ENCODE assay signal across 13 cellular contexts in the genomic region with DNA sequence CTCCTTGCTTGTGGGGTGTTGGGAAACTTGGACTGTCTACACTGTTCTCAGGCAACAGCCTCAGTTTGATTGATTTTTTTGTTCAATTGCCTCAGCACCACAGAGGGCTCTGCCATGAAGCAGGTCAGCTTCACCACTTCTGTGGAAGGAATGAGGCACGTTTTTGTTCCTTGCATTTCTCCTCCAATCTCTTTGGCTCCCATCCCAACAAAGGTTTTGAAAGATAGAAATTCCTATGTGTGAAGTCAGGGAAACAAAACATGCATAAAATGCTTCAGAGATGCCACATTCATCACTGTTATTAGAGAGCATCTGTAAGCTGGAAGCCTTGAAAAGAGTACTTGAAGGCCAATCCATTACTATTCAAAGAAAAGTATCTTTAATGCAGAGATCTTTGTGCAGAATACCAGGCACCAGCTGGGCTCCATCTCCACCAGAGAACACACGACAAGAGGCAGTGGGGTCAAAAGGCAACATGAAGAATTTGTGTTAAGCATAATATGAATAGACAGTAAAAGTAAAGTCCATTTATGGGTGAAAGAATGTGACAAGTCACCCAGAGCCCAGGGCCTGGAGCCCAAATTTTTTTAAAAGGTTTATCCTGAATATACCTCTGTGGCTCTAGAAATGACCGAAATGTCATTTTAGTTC.
DNase-seq lines count a peak whose midpoint lies in the region; TF ChIP-seq lines count a peak whose summit lies in the region.
"Had no signal": no experiment of that assay in that cellular context is flagged by ENCODE, and none has a peak within 500 bp of the region (broad histone marks: within the 10 kb centered on the region; RNA-seq: fewer than 3 reads in every experiment).

No MANE protein-coding gene starts in this region.

- no peak overlapping the region for H3K4me3 ChIP-seq in astrocyte of the spinal cord (ENCODE audit: low read depth, low read length)
- no peak overlapping the region for H3K4me3 ChIP-seq in right atrium auricular region
- H3K4me3 ChIP-seq: GM23338, suprapubic skin had no signal

- no peaks in the 10 kb centered on the region for H3K36me3 ChIP-seq in right atrium auricular region
- H3K36me3 ChIP-seq: suprapubic skin had no signal

- H3K27me3 ChIP-seq in right atrium auricular region, result no peaks in the 10 kb centered on the region
- H3K27me3 ChIP-seq: suprapubic skin had no signal

- in situ Hi-C loops in astrocyte of the spinal cord (cut with HindIII; ENCODE audit: low sequenced_read_pairs), result no loop called here

- CTCF ChIA-PET in GM10248 (lab: Yijun Ruan, JAX), result interaction anchor here (0.7 kb wide), 1 partner anchor 12 kb away, joined by 3 read pairs; no protein-coding TSS in a partner anchor

- no peaks in the 10 kb centered on the region for H3K9me3 ChIP-seq in right atrium auricular region
- H3K9me3 ChIP-seq: suprapubic skin had no signal

- DNase-seq in GOT3 (lab: John Stamatoyannopoulos, UW) (peak; percentile 18), astrocyte of the spinal cord (ENCODE audit: low read depth, low spot score) (peak; percentile 75), iris pigment epithelial cell (ENCODE audit: low read depth) (peak; percentile 95), right atrium auricular region (ENCODE audit: low spot score) (no peak), GM10266 (ENCODE audit: extremely low spot score) (no peak), GM10248 (ENCODE audit: extremely low spot score) (no peak), NCI-H774 (lab: John Stamatoyannopoulos, UW) (no peak)
- DNase-seq: activated CD4-positive, alpha-beta T cell treated with anti-CD3 and anti-CD28 coated beads, Interleukin-2, amount 50 U/mL, for 1 hour; DMS153; NCI-H1048; NCI-H446 had no signal

- no peak for TF ChIP-seq CTCF in astrocyte of the spinal cord (IDR thresholded peaks at IDR 0.05; ENCODE audit: low read depth, low read length)
- TF ChIP-seq CTCF in right atrium auricular region (IDR thresholded peaks at IDR 0.05), result no peak
- no peak for TF ChIP-seq CTCF in GM10266 (IDR thresholded peaks at IDR 0.05; ENCODE audit: control insufficient read depth, insufficient read depth, low read depth, missing control alignments)
- no peak for TF ChIP-seq CTCF in GM10248 (IDR thresholded peaks at IDR 0.05; ENCODE audit: control extremely low read depth, extremely low read depth, low read depth, missing control alignments)

- no peaks in the 10 kb centered on the region for H3K4me1 ChIP-seq in right atrium auricular region
- H3K4me1 ChIP-seq: suprapubic skin had no signal

- POLR2A ChIA-PET in GM10248 (lab: Yijun Ruan, JAX), result no interaction called here

- H3K27ac ChIP-seq in right atrium auricular region, result no peak overlapping the region
- H3K27ac ChIP-seq: suprapubic skin had no signal

Comparison
In these comparisons a context has a peak if more than half of its experiments do, and no peak if none do; other contexts are left out.
1. DNase-seq: peak in GOT3 (single experiment), astrocyte of the spinal cord (single experiment) and iris pigment epithelial cell (single experiment); none in right atrium auricular region (single experiment), GM10266 (single experiment), GM10248 (single experiment) and NCI-H774 (single experiment).